In the genomic region with DNA sequence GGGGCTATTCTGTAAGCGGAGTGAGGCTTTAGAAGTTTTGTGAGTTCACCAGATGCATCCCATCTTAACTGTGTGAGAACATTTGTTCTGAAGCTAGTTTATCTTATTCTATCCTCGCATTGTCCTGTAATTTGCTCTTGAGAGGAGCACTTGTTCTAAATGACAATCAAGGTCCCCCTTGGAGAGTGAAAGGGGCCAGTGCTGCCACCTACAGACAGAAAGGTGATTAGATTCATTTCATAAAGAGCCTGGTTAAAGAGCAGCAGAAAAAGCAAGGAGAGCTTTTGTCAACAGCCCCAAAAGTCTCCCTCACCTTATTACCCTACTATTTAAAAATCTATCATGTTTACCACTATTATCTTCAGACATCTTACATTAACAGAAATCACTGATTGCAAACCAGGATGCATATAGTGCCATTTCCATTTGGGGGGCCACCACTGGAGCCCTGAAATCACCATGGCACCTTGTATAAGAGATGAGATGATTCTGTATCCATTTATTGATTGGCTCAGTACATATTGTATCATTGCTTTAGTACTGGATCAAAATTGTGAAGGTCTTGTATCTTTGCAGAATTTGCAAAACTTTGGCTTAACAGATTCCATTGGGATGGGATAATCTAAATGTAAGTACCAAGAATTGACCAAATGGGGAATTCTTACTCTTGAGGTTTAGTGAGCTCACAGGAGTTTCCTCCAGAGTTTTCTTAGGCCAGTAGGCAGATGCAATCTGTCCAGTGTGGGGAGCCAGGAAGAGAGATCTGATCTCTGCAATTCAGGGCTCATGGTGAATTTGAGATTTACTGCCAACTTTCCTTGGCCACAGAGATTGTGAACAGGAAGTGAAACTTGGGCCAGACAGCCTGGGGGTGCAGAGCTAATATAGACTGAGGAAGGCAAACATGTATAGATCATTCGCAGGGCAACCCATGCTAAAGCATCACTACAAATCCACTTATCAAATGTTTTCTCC, we compare ENCODE assay signal across 7 cellular contexts.
DNase-seq lines count a peak whose midpoint lies in the region; ATAC-seq and TF ChIP-seq lines count a peak whose summit lies in the region.

No MANE protein-coding gene starts in this region.

- no peak overlapping the region for H3K27ac ChIP-seq in RWPE1

- peak; percentile 72 for TF ChIP-seq CTCF in RWPE1 (conservative IDR thresholded peaks at IDR 0.05; ENCODE audit: low read depth)

- peak; percentile 8 for DNase-seq in GM04504 (ENCODE audit: low read depth)
- peak; percentile 22 for DNase-seq in LHCN-M2 (ENCODE audit: low read depth)
- peak; percentile 62 for DNase-seq in RWPE1 (ENCODE audit: low spot score)
- peak; percentile 59 for DNase-seq in epidermal melanocyte (ENCODE audit: insufficient read length, low spot score)
- DNase-seq in middle frontal gyrus (ENCODE audit: extremely low spot score, low spot score) = peak; percentile 40

- CTCF ChIA-PET in RWPE1 (lab: Yijun Ruan, JAX) = interaction anchor here (0.6 to 2.2 kb wide), 15 partner anchors 10 to 327 kb away, joined by 3 to 43 read pairs (median 5); partner anchors contain the start of gene TRABD2B

- POLR2A ChIA-PET in RWPE1 (lab: Yijun Ruan, JAX; ENCODE audit: low non-redundant PET) = no interaction called here

- ATAC-seq in GM21528 (IDR thresholded peaks at IDR 0.05; ENCODE audit: low FRiP score, unreplicated experiment) (peak; percentile 63), HG03520 (IDR thresholded peaks at IDR 0.05; ENCODE audit: unreplicated experiment) (no peak)

Comparison
In these comparisons a context has a peak if more than half of its experiments do, and no peak if none do; other contexts are left out.
1. DNase-seq: peak in every context shown above with its lines; median percentile 62 in RWPE1; 59 in epidermal melanocyte; 40 in middle frontal gyrus; 22 in LHCN-M2; 8 in GM04504.